Comparison of ENCODE assay signal across 1 cellular context in the genomic region with DNA sequence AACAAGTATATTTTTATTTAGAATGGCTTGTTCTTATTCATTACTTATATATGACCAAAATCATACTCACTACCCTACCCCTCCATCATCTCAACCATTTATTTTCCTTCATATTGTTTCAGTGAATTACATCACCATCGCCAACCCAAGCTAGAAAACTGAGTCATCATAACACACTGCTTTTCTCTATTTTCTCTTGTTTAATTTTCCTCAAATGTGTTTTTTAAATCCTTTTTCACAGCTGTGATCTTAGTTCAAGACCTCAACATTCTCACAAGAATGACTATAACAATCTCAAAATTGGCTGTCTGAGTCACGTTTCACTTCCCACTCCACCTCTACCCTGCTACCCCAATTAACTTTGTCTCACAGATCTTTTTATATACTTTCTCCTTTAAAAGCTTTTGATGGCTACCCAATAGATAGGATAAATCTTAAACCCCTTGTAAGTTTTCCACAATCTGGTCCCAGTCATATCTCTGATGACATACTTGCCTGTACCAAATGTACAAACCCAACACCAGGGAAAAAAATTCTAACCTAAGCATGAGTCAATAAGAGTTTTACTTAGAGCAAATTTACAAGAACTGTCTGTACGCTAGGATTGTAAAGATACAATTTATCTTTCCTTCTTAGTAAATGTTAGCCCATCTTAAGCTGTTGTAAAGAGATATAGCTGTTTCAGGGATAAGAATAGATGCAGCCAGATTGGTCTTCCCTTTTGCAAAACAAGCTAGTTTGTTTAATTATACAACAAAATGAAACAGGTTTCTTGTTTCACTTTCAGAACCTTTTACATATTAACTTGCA.
TF ChIP-seq lines count a peak whose summit lies in the region.

No MANE protein-coding gene starts in this region.

TF ChIP-seq in GM23338, 12 proteins besides CTCF, POLR2A, EP300 and RAD21 (continued from another document):
- TF ChIP-seq, protein P1, sequence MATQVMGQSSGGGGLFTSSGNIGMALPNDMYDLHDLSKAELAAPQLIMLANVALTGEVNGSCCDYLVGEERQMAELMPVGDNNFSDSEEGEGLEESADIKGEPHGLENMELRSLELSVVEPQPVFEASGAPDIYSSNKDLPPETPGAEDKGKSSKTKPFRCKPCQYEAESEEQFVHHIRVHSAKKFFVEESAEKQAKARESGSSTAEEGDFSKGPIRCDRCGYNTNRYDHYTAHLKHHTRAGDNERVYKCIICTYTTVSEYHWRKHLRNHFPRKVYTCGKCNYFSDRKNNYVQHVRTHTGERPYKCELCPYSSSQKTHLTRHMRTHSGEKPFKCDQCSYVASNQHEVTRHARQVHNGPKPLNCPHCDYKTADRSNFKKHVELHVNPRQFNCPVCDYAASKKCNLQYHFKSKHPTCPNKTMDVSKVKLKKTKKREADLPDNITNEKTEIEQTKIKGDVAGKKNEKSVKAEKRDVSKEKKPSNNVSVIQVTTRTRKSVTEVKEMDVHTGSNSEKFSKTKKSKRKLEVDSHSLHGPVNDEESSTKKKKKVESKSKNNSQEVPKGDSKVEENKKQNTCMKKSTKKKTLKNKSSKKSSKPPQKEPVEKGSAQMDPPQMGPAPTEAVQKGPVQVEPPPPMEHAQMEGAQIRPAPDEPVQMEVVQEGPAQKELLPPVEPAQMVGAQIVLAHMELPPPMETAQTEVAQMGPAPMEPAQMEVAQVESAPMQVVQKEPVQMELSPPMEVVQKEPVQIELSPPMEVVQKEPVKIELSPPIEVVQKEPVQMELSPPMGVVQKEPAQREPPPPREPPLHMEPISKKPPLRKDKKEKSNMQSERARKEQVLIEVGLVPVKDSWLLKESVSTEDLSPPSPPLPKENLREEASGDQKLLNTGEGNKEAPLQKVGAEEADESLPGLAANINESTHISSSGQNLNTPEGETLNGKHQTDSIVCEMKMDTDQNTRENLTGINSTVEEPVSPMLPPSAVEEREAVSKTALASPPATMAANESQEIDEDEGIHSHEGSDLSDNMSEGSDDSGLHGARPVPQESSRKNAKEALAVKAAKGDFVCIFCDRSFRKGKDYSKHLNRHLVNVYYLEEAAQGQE (IDR thresholded peaks at IDR 0.05; ENCODE audit: unreplicated experiment), result no peak
